21 cellular contexts compared by ENCODE assay signal in genomic region chr17:512311-512710, GRCh38.
DNase-seq lines count a peak whose midpoint lies in the region; ATAC-seq and TF ChIP-seq lines count a peak whose summit lies in the region.
"Had no signal": no experiment of that assay in that cellular context is flagged by ENCODE, and none has a peak within 500 bp of the region (broad histone marks: within the 10 kb centered on the region; RNA-seq: fewer than 3 reads in every experiment).

No MANE protein-coding gene starts in this region.

- no peak overlapping the region for H3K4me3 Mint-ChIP-seq in osteocyte (ENCODE audit: unreplicated experiment)
- H3K4me3 Mint-ChIP-seq: naive thymus-derived CD8-positive, alpha-beta T cell had no signal

- H3K27me3 Mint-ChIP-seq in osteocyte (ENCODE audit: unreplicated experiment): no peaks in the 10 kb centered on the region
- H3K27me3 Mint-ChIP-seq: naive thymus-derived CD8-positive, alpha-beta T cell had no signal

- no peak overlapping the region for H3K4me3 ChIP-seq in dorsolateral prefrontal cortex
- H3K4me3 ChIP-seq: lung had no signal

- H3K4me1 Mint-ChIP-seq in osteocyte (ENCODE audit: unreplicated experiment): peaks cover 28% of the 10 kb centered on the region

- no peak for ATAC-seq in activated naive CD4-positive, alpha-beta T cell treated with anti-CD3 and anti-CD28 coated beads, Interleukin-2, amount 50 U/mL, for 72 hours
- ATAC-seq: naive thymus-derived CD8-positive, alpha-beta T cell had no signal

- DNase-seq in DMS53 (lab: John Stamatoyannopoulos, UW) (peak; percentile 19), DMS53 treated with DMSO at 0.1 percent for 48 hours (lab: John Stamatoyannopoulos, UW; ENCODE audit: unreplicated experiment) (no peak), dorsolateral prefrontal cortex (no peak), osteocyte (ENCODE audit: extremely low spot score, unreplicated experiment) (no peak), NCI-H1417 treated with DMSO at 0.1 percent for 48 hours (lab: John Stamatoyannopoulos, UW) (no peak)
- no peak for DNase-seq in activated CD8-positive, alpha-beta memory T cell treated with anti-CD3 and anti-CD28 coated beads for 24 hours
- no peak for DNase-seq in activated naive CD4-positive, alpha-beta T cell treated with anti-CD3 and anti-CD28 coated beads, Interleukin-2, amount 50 U/mL, for 72 hours (ENCODE audit: low spot score in 2 of 2)
- DNase-seq: activated CD4-positive, alpha-beta T cell treated with anti-CD3 and anti-CD28 coated beads, Interleukin-2, amount 50 U/mL, for 1 hour; activated naive CD4-positive, alpha-beta T cell; BE2C; COR-L47; naive thymus-derived CD8-positive, alpha-beta T cell; NCI-H1048; NCI-H2081 treated with DMSO at 0.1 percent for 48 hours; NCI-H524; stimulated activated CD4-positive, alpha-beta T cell treated with anti-CD3 and anti-CD28 coated beads, Interleukin-15, amount 100 ng/mL, for 24 hours; tibial artery had no signal

- intact Hi-C loops in dorsolateral prefrontal cortex (cut with DNase I): no loop called here

- TF ChIP-seq CTCF in dorsolateral prefrontal cortex (IDR thresholded peaks at IDR 0.05 in 54 of 56, conservative IDR thresholded peaks at IDR 0.05 in 2 of 56; ENCODE audit: low read depth in 1 of 56, partially characterized antibody in 56 of 56): no peak
- no peak for TF ChIP-seq CTCF in osteocyte (IDR thresholded peaks at IDR 0.05)

- H3K27ac Mint-ChIP-seq in osteocyte (ENCODE audit: unreplicated experiment): peak overlapping the region; percentile 66
- no peak overlapping the region for H3K27ac Mint-ChIP-seq in activated naive CD4-positive, alpha-beta T cell treated with anti-CD3 and anti-CD28 coated beads, Interleukin-2, amount 50 U/mL, for 72 hours
- H3K27ac Mint-ChIP-seq: progenitor cell of endocrine pancreas had no signal

- H3K36me3 Mint-ChIP-seq in osteocyte (ENCODE audit: unreplicated experiment): peaks cover 2% of the 10 kb centered on the region
- no peaks in the 10 kb centered on the region for H3K36me3 Mint-ChIP-seq in activated naive CD4-positive, alpha-beta T cell treated with anti-CD3 and anti-CD28 coated beads, Interleukin-2, amount 50 U/mL, for 72 hours

- H3K27ac ChIP-seq in dorsolateral prefrontal cortex (peak overlapping the region in 31 of 59 donors; percentile 9 to 77 (median 41)), temporal lobe (ENCODE audit: low read depth, low read length) (peak overlapping the region; percentile 46)
- H3K27ac ChIP-seq: 22Rv1 had no signal

- peaks cover 5% of the 10 kb centered on the region for H3K9me3 Mint-ChIP-seq in osteocyte (ENCODE audit: unreplicated experiment)
- H3K9me3 Mint-ChIP-seq in activated naive CD4-positive, alpha-beta T cell treated with anti-CD3 and anti-CD28 coated beads, Interleukin-2, amount 50 U/mL, for 72 hours: no peaks in the 10 kb centered on the region

- no peaks in the 10 kb centered on the region for H3K27me3 ChIP-seq in dorsolateral prefrontal cortex
- H3K27me3 ChIP-seq: BE2C, tibial artery had no signal
